In genomic region chr19:38899447-38900219, GRCh38 we compare ENCODE assay signal across 8 cellular contexts. TPM values are rescaled to one million over a fixed set of nuclear protein-coding genes. Genes with fewer than 3 reads are reported as not detected.
DNase-seq lines count a peak whose midpoint lies in the region; ATAC-seq lines count a peak whose summit lies in the region.

TSS of gene NFKBIB (plus strand) at chr19:38899969. CDS start at chr19:38900033, 64 bp downstream.
TSS of gene SIRT2 (minus strand) at chr19:38899618. CDS start at chr19:38899521, 97 bp downstream.

- peaks cover 52% of the 10 kb centered on the region for H3K36me3 Mint-ChIP-seq in dendritic cell treated with granulocyte-macrophage colony-stimulating factor and Interleukin-4, amounts not matched to agents 40 ng/mL and 50 ng/mL, for 4 days (ENCODE audit: low read depth)

- ATAC-seq in GM19372 (IDR thresholded peaks at IDR 0.05; ENCODE audit: low read depth, unreplicated experiment) = peak; percentile 88
- ATAC-seq in HG03558 (IDR thresholded peaks at IDR 0.05; ENCODE audit: extremely low read depth, unreplicated experiment) = peak; percentile 82
- peak; percentile 91 for ATAC-seq in left lobe of liver

- H3K27me3 Mint-ChIP-seq in dendritic cell treated with granulocyte-macrophage colony-stimulating factor and Interleukin-4, amounts not matched to agents 40 ng/mL and 50 ng/mL, for 4 days = no peaks in the 10 kb centered on the region

- DNase-seq in C1 segment of cervical spinal cord (lab: John Stamatoyannopoulos, UW) (peak; percentile 92 to 100 (median 99)), NCI-H748 treated with DMSO at 0.1 percent for 48 hours (lab: John Stamatoyannopoulos, UW) (peak; percentile 99), left lobe of liver (ENCODE audit: low spot score) (peak; percentile 100)
- DNase-seq in activated CD4-positive, alpha-beta T cell treated with anti-CD3 and anti-CD28 coated beads, Interleukin-2, amount 50 U/mL, for 24 hours (ENCODE audit: low read depth in 1 of 2, low spot score in 1 of 2) = peak; percentile 93 to 99
- DNase-seq in stimulated activated CD4-positive, alpha-beta T cell treated with anti-CD3 and anti-CD28 coated beads, Interleukin-2, amount 100 ng/mL, for 4 hours (ENCODE audit: low read depth) = peak; percentile 99

- peak within 1 kb of the TSS; percentile 89 for H3K27ac Mint-ChIP-seq in dendritic cell treated with granulocyte-macrophage colony-stimulating factor and Interleukin-4, amounts not matched to agents 40 ng/mL and 50 ng/mL, for 4 days

- H3K4me1 Mint-ChIP-seq in dendritic cell treated with granulocyte-macrophage colony-stimulating factor and Interleukin-4, amounts not matched to agents 40 ng/mL and 50 ng/mL, for 4 days (ENCODE audit: low read depth) = peaks cover 43% of the 10 kb centered on the region

- peak within 1 kb of the TSS; percentile 90 for H3K4me3 Mint-ChIP-seq in dendritic cell treated with granulocyte-macrophage colony-stimulating factor and Interleukin-4, amounts not matched to agents 40 ng/mL and 50 ng/mL, for 4 days

- no peaks in the 10 kb centered on the region for H3K9me3 Mint-ChIP-seq in dendritic cell treated with granulocyte-macrophage colony-stimulating factor and Interleukin-4, amounts not matched to agents 40 ng/mL and 50 ng/mL, for 4 days

- intact Hi-C loops in dendritic cell treated with granulocyte-macrophage colony-stimulating factor and Interleukin-4, amounts not matched to agents 40 ng/mL and 50 ng/mL, for 4 days (cut with micrococcal nuclease) = loop anchor here (1.0 to 5.0 kb wide), 3 partner anchors 31 to 67 kb away; partner anchors contain the start of genes ECH1, MRPS12 and SARS2

RNA-seq across cellular contexts. Expression of gene NFKBIB, which starts in this region (rescaled TPM):
- 19.0 TPM for total RNA-seq in left lobe of liver

RNA-seq across cellular contexts. Expression of gene SIRT2, which starts in this region (rescaled TPM):
- total RNA-seq in left lobe of liver = 31.2 TPM

Comparison
In these comparisons a context has a peak if more than half of its experiments do, and no peak if none do; other contexts are left out.
1. Peak in every context shown above with its lines: DNase-seq and ATAC-seq.